In the genomic region with DNA sequence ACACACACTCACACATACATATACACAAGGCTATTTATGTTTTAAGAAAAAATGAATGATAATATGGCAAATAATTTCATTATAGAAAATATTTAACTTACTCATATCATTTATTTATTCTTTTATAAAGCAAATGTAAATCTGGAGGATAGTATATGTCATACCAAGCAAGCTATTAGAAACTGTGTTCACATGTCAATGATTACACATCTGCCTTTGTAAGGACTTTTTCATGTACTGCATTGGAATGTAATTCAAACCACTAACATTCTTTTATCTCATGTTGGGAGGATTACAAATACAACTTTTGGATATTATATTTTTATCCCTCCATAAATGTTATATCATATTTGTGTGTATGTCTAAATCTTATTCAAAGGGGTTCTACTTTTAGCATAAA, we compare ENCODE assay signal across 14 cellular contexts.
DNase-seq lines count a peak whose midpoint lies in the region; ATAC-seq and TF ChIP-seq lines count a peak whose summit lies in the region.
"Had no signal": no experiment of that assay in that cellular context is flagged by ENCODE, and none has a peak within 500 bp of the region (broad histone marks: within the 10 kb centered on the region; RNA-seq: fewer than 3 reads in every experiment).

No MANE protein-coding gene starts in this region.

- H3K36me3 ChIP-seq in HUES48 (ENCODE audit: control insufficient read depth, insufficient read depth, low read length) (no peaks in the 10 kb centered on the region), RWPE2 (ENCODE audit: low read depth) (no peaks in the 10 kb centered on the region)
- H3K36me3 ChIP-seq: BLaER1 treated with 17β-estradiol and CSF1 and Interleukin-3, amounts not matched to agents 10 nM and 100 nM had no signal

- H3K4me3 ChIP-seq in HUES48 (ENCODE audit: low read depth, low read length) = peak overlapping the region; percentile 14; the same call in 1 of the 2 replicates
- no peak overlapping the region for H3K4me3 ChIP-seq in RWPE2 (ENCODE audit: severe bottlenecking)
- H3K4me3 ChIP-seq: BLaER1 treated with 17β-estradiol and CSF1 and Interleukin-3, amounts not matched to agents 10 nM and 100 nM; GM12878 had no signal

- H3K27me3 ChIP-seq in HUES48 (ENCODE audit: control insufficient read depth, insufficient read depth, low read length) = no peaks in the 10 kb centered on the region
- H3K27me3 ChIP-seq in RWPE2 (ENCODE audit: insufficient read depth, poor library complexity, severe bottlenecking) = no peaks in the 10 kb centered on the region
- H3K27me3 ChIP-seq: BLaER1 treated with 17β-estradiol and CSF1 and Interleukin-3, amounts not matched to agents 10 nM and 100 nM had no signal

- TF ChIP-seq CTCF in RWPE2 (IDR thresholded peaks at IDR 0.05; ENCODE audit: poor library complexity, severe bottlenecking) = no peak

- in situ Hi-C loops in ACHN (cut with HindIII; ENCODE audit: low pct_ligation_motif_present, low pct_unique_long_range_greater_than_20kb, low sequenced_read_pairs) = no loop called here

- H3K27ac ChIP-seq in HUES48 (ENCODE audit: low read depth, low read length) (peak overlapping the region; percentile 73), RWPE2 (ENCODE audit: poor library complexity, severe bottlenecking) (peak overlapping the region; percentile 33)
- H3K27ac ChIP-seq: BLaER1 treated with 17β-estradiol and CSF1 and Interleukin-3, amounts not matched to agents 10 nM and 100 nM had no signal

- ATAC-seq in RWPE2 (ENCODE audit: low read depth) (peak; percentile 47; the same call in 2 of the 3 replicates), HG03354 (IDR thresholded peaks at IDR 0.05; ENCODE audit: poor library complexity, severe bottlenecking, unreplicated experiment) (no peak)
- ATAC-seq: GM12878 had no signal

- H3K4me1 ChIP-seq in HUES48 (ENCODE audit: control insufficient read depth, insufficient read depth, low read length) (peaks cover 46% of the 10 kb centered on the region), RWPE2 (ENCODE audit: insufficient read depth, poor library complexity, severe bottlenecking) (peaks cover 14% of the 10 kb centered on the region)

- no peak overlapping the region for H3K9ac ChIP-seq in HUES48 (ENCODE audit: low read depth, low read length)
- H3K9ac ChIP-seq: BLaER1 treated with 17β-estradiol and CSF1 and Interleukin-3, amounts not matched to agents 10 nM and 100 nM had no signal

- H3K9me3 ChIP-seq in HUES48 (ENCODE audit: control insufficient read depth, insufficient read depth, low read length) (no peaks in the 10 kb centered on the region), RWPE2 (ENCODE audit: severe bottlenecking) (no peaks in the 10 kb centered on the region)

- peak; percentile 10 for DNase-seq in ACHN
- DNase-seq in RWPE2 (ENCODE audit: low spot score) = no peak
- DNase-seq in glomerular visceral epithelial cell (ENCODE audit: extremely low spot score) = peak; percentile 11
- DNase-seq in SW 1271 (lab: John Stamatoyannopoulos, UW) = no peak
- DNase-seq in cortex of kidney (lab: John Stamatoyannopoulos, UW) = no peak
- DNase-seq: 8988T; CD4-positive, CD25-positive, alpha-beta regulatory T cell; DMS53; GOT3; H9 had no signal

Comparison
In these comparisons a context has a peak if more than half of its experiments do, and no peak if none do; other contexts are left out.
1. DNase-seq: peak in ACHN (single experiment) and glomerular visceral epithelial cell (single experiment); none in RWPE2 (single experiment), SW 1271 (0 of 2) and cortex of kidney (single experiment).